Comparison of ENCODE assay signal across 9 cellular contexts in genomic region chr10:110843031-110843430, GRCh38. TPM values are rescaled to one million over a fixed set of nuclear protein-coding genes. Genes with fewer than 3 reads are reported as not detected.
DNase-seq lines count a peak whose midpoint lies in the region; ATAC-seq, FAIRE-seq and TF ChIP-seq lines count a peak whose summit lies in the region.
"Had no signal": no experiment of that assay in that cellular context is flagged by ENCODE, and none has a peak within 500 bp of the region (broad histone marks: within the 10 kb centered on the region; RNA-seq: fewer than 3 reads in every experiment).

No MANE protein-coding gene starts in this region.

- DNase-seq in GM18507 (ENCODE audit: extremely low spot score, insufficient read length, low read depth), result peak; percentile 75
- DNase-seq in activated naive CD8-positive, alpha-beta T cell treated with anti-CD3 and anti-CD28 coated beads for 36 hours, result peak; percentile 63
- DNase-seq in stomach, result no peak
- no peak for DNase-seq in SK-N-DZ (ENCODE audit: low spot score)
- DNase-seq in HuH-7.5 (ENCODE audit: low spot score), result no peak
- no peak for DNase-seq in GOT3 (lab: John Stamatoyannopoulos, UW)

- no peaks in the 10 kb centered on the region for H3K27me3 Mint-ChIP-seq in IgD-negative memory B cell
- H3K27me3 Mint-ChIP-seq in activated naive CD8-positive, alpha-beta T cell treated with anti-CD3 and anti-CD28 coated beads for 36 hours, result no peaks in the 10 kb centered on the region

- no peak for TF ChIP-seq POLR2A in stomach (IDR thresholded peaks at IDR 0.05)

- H3K4me3 Mint-ChIP-seq in IgD-negative memory B cell, result peak overlapping the region; percentile 49 to 93 (median 73)
- peak overlapping the region; percentile 52 for H3K4me3 Mint-ChIP-seq in activated naive CD8-positive, alpha-beta T cell treated with anti-CD3 and anti-CD28 coated beads for 36 hours

- H3K36me3 Mint-ChIP-seq in IgD-negative memory B cell, result peaks cover 2% of the 10 kb centered on the region
- H3K36me3 Mint-ChIP-seq in activated naive CD8-positive, alpha-beta T cell treated with anti-CD3 and anti-CD28 coated beads for 36 hours, result no peaks in the 10 kb centered on the region

- ATAC-seq in GM21526 (IDR thresholded peaks at IDR 0.05; ENCODE audit: low FRiP score, unreplicated experiment), result peak; percentile 82

- no peaks in the 10 kb centered on the region for H3K36me3 ChIP-seq in stomach

- WGBS in stomach, 5 donors, result 8 to 24% (median 15%) methylated on average over 2 of the region's 2 CpGs

- FAIRE-seq in GM18507 (lab: Jason Lieb, UNC), result peak; percentile 98

- peaks cover 59 to 94% (median 77%) of the 10 kb centered on the region in 4 donors for H3K4me1 ChIP-seq in stomach

- H3K27ac ChIP-seq in stomach, result peak overlapping the region; percentile 84 to 96 (median 89)
- H3K27ac ChIP-seq: epithelial cell of prostate had no signal

- no peaks in the 10 kb centered on the region for H3K9me3 ChIP-seq in stomach

- peaks cover 50 to 66% (median 59%) of the 10 kb centered on the region in 3 donors for H3K4me1 Mint-ChIP-seq in IgD-negative memory B cell
- peaks cover 47% of the 10 kb centered on the region for H3K4me1 Mint-ChIP-seq in activated naive CD8-positive, alpha-beta T cell treated with anti-CD3 and anti-CD28 coated beads for 36 hours

- no peak for TF ChIP-seq CTCF in stomach (IDR thresholded peaks at IDR 0.05)

- TF ChIP-seq EP300 in stomach (IDR thresholded peaks at IDR 0.05), result no peak

- no peaks in the 10 kb centered on the region for H3K27me3 ChIP-seq in stomach

- H3K27ac Mint-ChIP-seq in IgD-negative memory B cell, result peak overlapping the region; percentile 86 to 99 (median 95)
- peak overlapping the region; percentile 85 for H3K27ac Mint-ChIP-seq in activated naive CD8-positive, alpha-beta T cell treated with anti-CD3 and anti-CD28 coated beads for 36 hours

- H3K4me3 ChIP-seq in stomach, result no peak overlapping the region

- intact Hi-C loops in stomach (cut with DNase I; ENCODE audit: low total_unique reads), result no loop called here

- H3K9me3 Mint-ChIP-seq in IgD-negative memory B cell, result peaks cover 0 to 2% (median 0%) of the 10 kb centered on the region in 3 donors
- no peaks in the 10 kb centered on the region for H3K9me3 Mint-ChIP-seq in activated naive CD8-positive, alpha-beta T cell treated with anti-CD3 and anti-CD28 coated beads for 36 hours

RNA-seq across cellular contexts. Expression of gene PDCD4, which starts 28.7 kb away (rescaled TPM):
- polyA plus RNA-seq in IgD-negative memory B cell, result 319 TPM
- 100 to 1,000 TPM; 125 TPM for total RNA-seq in activated naive CD8-positive, alpha-beta T cell treated with anti-CD3 and anti-CD28 coated beads for 36 hours
- 100 to 1,000 TPM in 3 of 5 donors, 10 to 100 TPM in 2; 39.3 to 605 (median 130) TPM for total RNA-seq in stomach
- polyA plus RNA-seq in stomach, result 100 to 1,000 TPM; 111 to 122 (median 115) TPM
- polyA plus RNA-seq in SK-N-DZ (2014; cell fraction: cytosol; rRNA removed), result 30.0 and 43.5 TPM in 2 replicates
- polyA plus RNA-seq in SK-N-DZ (2014; cell fraction: nucleus; rRNA removed), result 42.9 and 57.8 TPM in 2 replicates

Comparison
In these comparisons a context has a peak if more than half of its experiments do, and no peak if none do; other contexts are left out.
1. DNase-seq: peak in GM18507 (single experiment) and activated naive CD8-positive, alpha-beta T cell treated with anti-CD3 and anti-CD28 coated beads for 36 hours (single experiment); none in stomach (single experiment), SK-N-DZ (single experiment), HuH-7.5 (single experiment) and GOT3 (single experiment).